ENCODE assay signal across 8 cellular contexts in the genomic region with DNA sequence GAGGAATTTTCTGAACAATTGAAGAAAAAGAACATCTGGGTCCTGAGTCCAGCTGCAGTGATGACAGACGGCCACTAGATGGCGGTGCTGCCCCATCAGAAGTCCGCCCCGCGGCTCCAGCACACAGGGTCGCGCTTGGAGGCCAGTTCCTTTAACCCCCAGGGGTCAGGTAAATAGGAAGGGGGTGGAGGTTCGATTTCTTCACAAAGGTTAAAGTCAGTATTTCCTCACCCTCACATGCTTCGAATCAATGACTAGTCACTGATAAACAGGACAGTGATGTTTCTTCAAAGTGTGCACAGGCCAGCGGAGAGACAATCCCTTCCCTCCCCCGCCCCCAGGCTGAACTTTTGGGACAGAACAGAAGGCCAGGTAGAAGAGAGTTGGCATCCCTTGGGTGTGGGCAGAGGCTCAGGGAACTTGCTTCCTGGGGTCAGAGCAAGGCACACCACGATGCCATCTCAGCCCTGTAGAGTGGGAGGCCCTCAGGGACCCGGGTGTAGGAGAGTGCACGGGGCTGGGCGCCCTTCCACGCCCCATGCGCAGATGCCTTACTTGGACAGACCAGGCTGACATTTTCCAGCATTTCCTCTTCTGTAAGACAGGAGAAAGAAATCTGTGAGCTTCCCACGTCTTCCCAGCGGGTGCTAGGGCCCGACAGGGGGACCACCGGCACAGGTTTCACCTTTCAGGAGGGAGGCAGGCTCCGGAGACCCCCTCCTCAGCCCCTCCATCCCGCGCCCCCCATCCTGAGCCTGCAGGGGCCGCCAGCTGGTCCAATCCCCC. TPM values are rescaled to one million over a fixed set of nuclear protein-coding genes. Genes with fewer than 3 reads are reported as not detected.
DNase-seq lines count a peak whose midpoint lies in the region; ATAC-seq, FAIRE-seq and TF ChIP-seq lines count a peak whose summit lies in the region.

No MANE protein-coding gene starts in this region.

- H2AFZ ChIP-seq in GM23338 = peak overlapping the region; percentile 97
- H2AFZ ChIP-seq in Loucy (ENCODE audit: low read length) = peak overlapping the region; percentile 25; the same call in 1 of the 2 replicates
- no peak overlapping the region for H2AFZ ChIP-seq in keratinocyte (ENCODE audit: control insufficient read depth, low read length)

- peak overlapping the region; percentile 82 for H3K4me3 Mint-ChIP-seq in GM23338

- ATAC-seq in GM23338 = peak; percentile 63
- no peak for ATAC-seq in HG03097 (IDR thresholded peaks at IDR 0.05; ENCODE audit: low FRiP score, unreplicated experiment)

- TF ChIP-seq CTCF in GM12865 (IDR thresholded peaks at IDR 0.05; ENCODE audit: insufficient read depth, low read depth, low read length, missing control alignments) (peak; percentile 96), GM23338 (conservative IDR thresholded peaks at IDR 0.05; ENCODE audit: low read depth in 2 of 2) (peak; percentile 93 to 99), Loucy (conservative IDR thresholded peaks at IDR 0.05; ENCODE audit: low read length) (peak; percentile 100), WERI-Rb-1 (IDR thresholded peaks at IDR 0.05; ENCODE audit: low read depth, low read length) (peak; percentile 98), keratinocyte (optimal IDR thresholded peaks at IDR 0.05 in 1 of 3, IDR thresholded peaks at IDR 0.05 in 1 of 3, conservative IDR thresholded peaks at IDR 0.05 in 1 of 3; ENCODE audit: extremely low read depth in 1 of 3, insufficient read depth in 2 of 3, low read length in 3 of 3) (peak; percentile 92 to 95 (median 93))

- H3K27ac Mint-ChIP-seq in GM23338 = no peak overlapping the region

- H3K9me1 ChIP-seq in keratinocyte (ENCODE audit: control insufficient read depth, extremely low read depth, insufficient read depth, low read length) = no peaks in the 10 kb centered on the region

- H3K4me1 ChIP-seq in GM23338 (ENCODE audit: insufficient read depth) = peaks cover 31% of the 10 kb centered on the region
- H3K4me1 ChIP-seq in Loucy (ENCODE audit: insufficient read depth, low read length, poor library complexity, severe bottlenecking) = no peaks in the 10 kb centered on the region
- no peaks in the 10 kb centered on the region for H3K4me1 ChIP-seq in keratinocyte (ENCODE audit: control insufficient read depth, extremely low read depth, insufficient read depth, low read length)

- no peak overlapping the region for H3K27ac ChIP-seq in GM23338 (ENCODE audit: low read depth)
- no peak overlapping the region for H3K27ac ChIP-seq in WERI-Rb-1
- H3K27ac ChIP-seq in caudate nucleus (ENCODE audit: low read depth, low read length) = no peak overlapping the region
- no peak overlapping the region for H3K27ac ChIP-seq in keratinocyte (ENCODE audit: control insufficient read depth, insufficient read depth, low read length)

- H3K9ac ChIP-seq in Loucy (ENCODE audit: low read depth, low read length, poor library complexity, severe bottlenecking) (no peak overlapping the region), keratinocyte (ENCODE audit: control insufficient read depth, extremely low read depth, insufficient read depth, low read length) (no peak overlapping the region)

- H3K36me3 ChIP-seq in GM23338 (ENCODE audit: insufficient read depth) (no peaks in the 10 kb centered on the region), Loucy (ENCODE audit: insufficient read depth, low read length) (no peaks in the 10 kb centered on the region), WERI-Rb-1 (no peaks in the 10 kb centered on the region), keratinocyte (ENCODE audit: control insufficient read depth in 2 of 2, extremely low read depth in 1 of 2, insufficient read depth in 2 of 2, low read length in 2 of 2) (no peaks in the 10 kb centered on the region)

- no peak for FAIRE-seq in keratinocyte (lab: Jason Lieb, UNC)

- H3K9me2 ChIP-seq in GM23338 (ENCODE audit: insufficient read depth) = no peaks in the 10 kb centered on the region
- H3K9me2 ChIP-seq in Loucy (replicated peaks; ENCODE audit: low read depth, low read length) = no peaks in the 10 kb centered on the region

- no peaks in the 10 kb centered on the region for H3F3A ChIP-seq in GM23338 (replicated peaks; ENCODE audit: low read depth)
- H3F3A ChIP-seq in Loucy (ENCODE audit: low read depth) = no peaks in the 10 kb centered on the region

- H3K4me1 Mint-ChIP-seq in GM23338 = peaks cover 32% of the 10 kb centered on the region

- H3K9me3 ChIP-seq in Loucy (ENCODE audit: insufficient read depth, low read depth, low read length) (no peaks in the 10 kb centered on the region), WERI-Rb-1 (ENCODE audit: severe bottlenecking) (no peaks in the 10 kb centered on the region), keratinocyte (ENCODE audit: control insufficient read depth, low read depth, low read length) (no peaks in the 10 kb centered on the region)

- H3K4me3 ChIP-seq in GM12865 (ENCODE audit: low read depth, low read length) (no peak overlapping the region), GM23338 (peak overlapping the region; percentile 84), Loucy (ENCODE audit: low read length, poor library complexity, severe bottlenecking) (no peak overlapping the region), WERI-Rb-1 (ENCODE audit: low read depth, low read length) (no peak overlapping the region), keratinocyte (ENCODE audit: control insufficient read depth in 2 of 3, extremely low read depth in 1 of 3, insufficient read depth in 2 of 3, low read depth in 1 of 3, low read length in 3 of 3) (no peak overlapping the region)

- H3K4me2 ChIP-seq in GM23338 = peak overlapping the region; percentile 91
- H3K4me2 ChIP-seq in Loucy (ENCODE audit: low read depth, low read length, poor library complexity, severe bottlenecking) = no peak overlapping the region
- H3K4me2 ChIP-seq in keratinocyte (ENCODE audit: control insufficient read depth, extremely low read depth, insufficient read depth, low read depth, low read length) = peak overlapping the region; percentile 12

- H3K27me3 ChIP-seq in GM23338 (ENCODE audit: insufficient read depth) (peaks cover 17% of the 10 kb centered on the region), Loucy (ENCODE audit: insufficient read depth, low read length, poor library complexity, severe bottlenecking) (no peaks in the 10 kb centered on the region), WERI-Rb-1 (ENCODE audit: insufficient read depth, low read depth, severe bottlenecking) (peaks cover 52% of the 10 kb centered on the region), keratinocyte (ENCODE audit: control insufficient read depth, extremely low read depth, insufficient read depth, low read length) (peaks cover 24% of the 10 kb centered on the region)

- DNase-seq in GM12865 (ENCODE audit: low read depth) (peak; percentile 61), GM23338 (ENCODE audit: low spot score) (peak; percentile 87), WERI-Rb-1 (peak; percentile 58), caudate nucleus (lab: John Stamatoyannopoulos, UW) (peak in 53 of 61 donors; percentile 1 to 61 (median 22)), keratinocyte (ENCODE audit: low read depth, low spot score) (no peak)
- peak; percentile 41 to 44 for DNase-seq in stimulated activated CD4-positive, alpha-beta T cell treated with anti-CD3 and anti-CD28 coated beads, Interleukin-1b, Interleukin-23, amount 100 ng/mL, for 4 hours (ENCODE audit: low read depth in 2 of 2)

- H3K79me2 ChIP-seq in GM23338 (replicated peaks; ENCODE audit: insufficient read depth) (no peaks in the 10 kb centered on the region), Loucy (ENCODE audit: insufficient read depth, low read length) (no peaks in the 10 kb centered on the region), keratinocyte (ENCODE audit: control insufficient read depth, insufficient read depth, low read length) (no peaks in the 10 kb centered on the region)

- H4K20me1 ChIP-seq in GM23338 (replicated peaks; ENCODE audit: insufficient read depth) (no peaks in the 10 kb centered on the region), Loucy (ENCODE audit: insufficient read depth, low read length, poor library complexity, severe bottlenecking) (no peaks in the 10 kb centered on the region), keratinocyte (ENCODE audit: control insufficient read depth, extremely low read depth, insufficient read depth, low read length) (no peaks in the 10 kb centered on the region)

- dilution Hi-C loops in keratinocyte (cut with MboI; ENCODE audit: extremely low pct_ligation_motif_present, low sequenced_read_pairs) = no loop called here

- peaks cover 11% of the 10 kb centered on the region for H3K27me3 Mint-ChIP-seq in GM23338 (ENCODE audit: insufficient read depth, low read depth, poor library complexity)

- H3K36me3 Mint-ChIP-seq in GM23338 (ENCODE audit: low read depth) = no peaks in the 10 kb centered on the region

- H3K9me3 Mint-ChIP-seq in GM23338 = no peaks in the 10 kb centered on the region

TF ChIP-seq in GM23338, 12 proteins besides CTCF, POLR2A, EP300 and RAD21 (continues in another document):
- TF ChIP-seq EZH2 (IDR thresholded peaks at IDR 0.05; ENCODE audit: low read depth, unreplicated experiment) (no peak), EZH2phosphoT487 (IDR thresholded peaks at IDR 0.05; ENCODE audit: unreplicated experiment) (no peak), POLR2AphosphoS5 (IDR thresholded peaks at IDR 0.05; ENCODE audit: low read depth) (no peak), CREB1 (CRISPR knock-in tag; IDR thresholded peaks at IDR 0.05; ENCODE audit: low read depth) (no peak)

RNA-seq across cellular contexts. Expression of gene APOB, which starts 0.7 kb away (rescaled TPM):
- total RNA-seq in GM23338 (2014; rRNA removed; shearing (Covaris generic)) = 0.56 and 0.62 TPM in 2 replicates
- 0.08 and 0.12 TPM in 2 replicates for polyA plus RNA-seq in GM23338 (2016; fragmentation: Nextera tagmentation; extraction: Ambion mirVana)
- polyA plus RNA-seq in keratinocyte = 0.01 TPM in 2 of 3 replicates, not detected in the other
- polyA plus RNA-seq in keratinocyte (2011; ENCODE audit: low read depth) = 0.50 TPM
- polyA plus RNA-seq in keratinocyte (2011; cell fraction: cytosol; rRNA removed) = 0.01 TPM in 1 of 2 replicates, not detected in the other
- polyA plus RNA-seq in keratinocyte (2011; cell fraction: nucleus; rRNA removed) = 0.03 TPM in 1 of 2 replicates, not detected in the other
- polyA plus RNA-seq in keratinocyte (2012; ENCODE audit: low replicate concordance) = 0.34 TPM in 1 of 2 replicates, not detected in the other
- 0.06 to 0.75 TPM (median 0.26 TPM) in 3 replicates for polyA minus RNA-seq in keratinocyte
- 0.19 TPM for polyA minus RNA-seq in keratinocyte (2011; cell fraction: cytosol; rRNA and poly(A)+ RNA removed)
- polyA minus RNA-seq in keratinocyte (2011; cell fraction: nucleus; rRNA and poly(A)+ RNA removed) = 0.11 and 0.16 TPM in 2 replicates
